ENCODE assay signal across 11 cellular contexts in genomic region chr15:38605744-38606143, GRCh38.
"Had no signal": no experiment of that assay in that cellular context is flagged by ENCODE, and none has a peak within 500 bp of the region (broad histone marks: within the 10 kb centered on the region; RNA-seq: fewer than 3 reads in every experiment).

No MANE protein-coding gene starts in this region.

- H3K27ac Mint-ChIP-seq: T-helper 1 cell treated with Interleukin-12 subunit alpha and Interleukin-12 subunit beta and Interleukin-4 antibody, amounts not matched to agents 30 μg/mL and 1 μg/mL, for 36 hours had no signal

- DNase-seq: activated naive CD4-positive, alpha-beta T cell treated with anti-CD3 and anti-CD28 coated beads, Interleukin-2, amount 50 U/mL, for 16 hours; amygdala; body of pancreas; SIG-M5; stimulated activated CD4-positive, alpha-beta T cell treated with anti-CD3 and anti-CD28 coated beads, Interleukin-12 subunit alpha, Interleukin-12 subunit beta, amount 100 ng/mL, for 4 hours had no signal

- H3K27me3 Mint-ChIP-seq: central memory CD8-positive, alpha-beta T cell had no signal

- ATAC-seq: body of pancreas, left lobe of liver had no signal

- H3K4me3 Mint-ChIP-seq: central memory CD8-positive, alpha-beta T cell; T-helper 1 cell treated with Interleukin-12 subunit alpha and Interleukin-12 subunit beta and Interleukin-4 antibody, amounts not matched to agents 30 μg/mL and 1 μg/mL, for 36 hours had no signal

- H3K4me3 ChIP-seq: body of pancreas, coronary artery, esophagus muscularis mucosa, hepatocyte had no signal

- H3K9me3 Mint-ChIP-seq: central memory CD8-positive, alpha-beta T cell; T-helper 1 cell treated with Interleukin-12 subunit alpha and Interleukin-12 subunit beta and Interleukin-4 antibody, amounts not matched to agents 30 μg/mL and 1 μg/mL, for 36 hours had no signal
